In genomic region chr2:74516070-74516633, GRCh38 we compare ENCODE assay signal across 7 cellular contexts. TPM values are rescaled to one million over a fixed set of nuclear protein-coding genes. Genes with fewer than 3 reads are reported as not detected.
DNase-seq lines count a peak whose midpoint lies in the region; ATAC-seq lines count a peak whose summit lies in the region.

No MANE protein-coding gene starts in this region.

- intact Hi-C loops in activated CD4-positive, alpha-beta T cell treated with anti-CD3 and anti-CD28 coated beads, Interleukin-2, amount 10 ng/mL, durations not matched to agents 24 days and 14 days (cut with micrococcal nuclease): no loop called here

- ATAC-seq in GM21737 (IDR thresholded peaks at IDR 0.05; ENCODE audit: unreplicated experiment): peak; percentile 54

- peaks cover 9% of the 10 kb centered on the region for H3K36me3 Mint-ChIP-seq in activated CD4-positive, alpha-beta T cell treated with anti-CD3 and anti-CD28 coated beads, Interleukin-2, amount 10 ng/mL, durations not matched to agents 24 days and 14 days (ENCODE audit: low read depth)

- peak; percentile 93 for DNase-seq in activated CD4-positive, alpha-beta T cell treated with anti-CD3 and anti-CD28 coated beads, Interleukin-2, amount 10 ng/mL, durations not matched to agents 24 days and 14 days
- peak; percentile 71 for DNase-seq in dermis blood vessel endothelial cell
- DNase-seq in lung microvascular endothelial cell (ENCODE audit: low read depth in 2 of 2): peak; percentile 53 to 76
- peak; percentile 57 for DNase-seq in stimulated activated CD8-positive, alpha-beta memory T cell treated with anti-CD3 and anti-CD28 coated beads, Interleukin-12 subunit alpha, Interleukin-12 subunit beta, amount 100 ng/mL, for 4 hours (ENCODE audit: low read depth)
- no peak for DNase-seq in DMS 273 treated with DMSO at 0.1 percent for 48 hours (lab: John Stamatoyannopoulos, UW)
- DNase-seq in cerebellar nuclear complex (lab: John Stamatoyannopoulos, UW): no peak

- peaks cover 20% of the 10 kb centered on the region for H3K4me1 Mint-ChIP-seq in activated CD4-positive, alpha-beta T cell treated with anti-CD3 and anti-CD28 coated beads, Interleukin-2, amount 10 ng/mL, durations not matched to agents 24 days and 14 days

- H3K4me3 Mint-ChIP-seq in activated CD4-positive, alpha-beta T cell treated with anti-CD3 and anti-CD28 coated beads, Interleukin-2, amount 10 ng/mL, durations not matched to agents 24 days and 14 days: peak overlapping the region; percentile 79

- no peak overlapping the region for H3K27ac Mint-ChIP-seq in activated CD4-positive, alpha-beta T cell treated with anti-CD3 and anti-CD28 coated beads, Interleukin-2, amount 10 ng/mL, durations not matched to agents 24 days and 14 days

- H3K9me3 Mint-ChIP-seq in activated CD4-positive, alpha-beta T cell treated with anti-CD3 and anti-CD28 coated beads, Interleukin-2, amount 10 ng/mL, durations not matched to agents 24 days and 14 days: peaks cover 7% of the 10 kb centered on the region

- peaks cover 81% of the 10 kb centered on the region for H3K27me3 Mint-ChIP-seq in activated CD4-positive, alpha-beta T cell treated with anti-CD3 and anti-CD28 coated beads, Interleukin-2, amount 10 ng/mL, durations not matched to agents 24 days and 14 days

RNA-seq across cellular contexts. Expression of gene TLX2, which starts 1.9 kb away (rescaled TPM):
- total RNA-seq in activated CD4-positive, alpha-beta T cell treated with anti-CD3 and anti-CD28 coated beads, Interleukin-2, amount 10 ng/mL, durations not matched to agents 24 days and 14 days: 0.54 and 0.70 TPM in 2 replicates
- total RNA-seq in dermis blood vessel endothelial cell (0.17 TPM in 1 of 2 replicates, not detected in the other), lung microvascular endothelial cell (not detected in 2 replicates)

RNA-seq across cellular contexts. Expression of gene PCGF1, which starts 8.7 kb away (rescaled TPM):
- total RNA-seq in activated CD4-positive, alpha-beta T cell treated with anti-CD3 and anti-CD28 coated beads, Interleukin-2, amount 10 ng/mL, durations not matched to agents 24 days and 14 days: 43.3 and 45.8 TPM in 2 replicates
- total RNA-seq in dermis blood vessel endothelial cell (9.7 and 11.7 TPM in 2 replicates), lung microvascular endothelial cell (7.0 and 8.3 TPM in 2 replicates)

RNA-seq across cellular contexts. Expression of gene DQX1, which starts 9.9 kb away (rescaled TPM):
- 0.59 and 0.68 TPM in 2 replicates for total RNA-seq in activated CD4-positive, alpha-beta T cell treated with anti-CD3 and anti-CD28 coated beads, Interleukin-2, amount 10 ng/mL, durations not matched to agents 24 days and 14 days
- total RNA-seq in dermis blood vessel endothelial cell (not detected in 2 replicates), lung microvascular endothelial cell (not detected in 2 replicates)

RNA-seq across cellular contexts. Expression of gene AUP1, which starts 13.4 kb away (rescaled TPM):
- 170 and 173 TPM in 2 replicates for total RNA-seq in activated CD4-positive, alpha-beta T cell treated with anti-CD3 and anti-CD28 coated beads, Interleukin-2, amount 10 ng/mL, durations not matched to agents 24 days and 14 days
- total RNA-seq in dermis blood vessel endothelial cell (87.2 and 127 TPM in 2 replicates), lung microvascular endothelial cell (70.2 and 138 TPM in 2 replicates)

RNA-seq across cellular contexts. Expression of gene HTRA2, which starts 13.6 kb away (rescaled TPM):
- total RNA-seq in activated CD4-positive, alpha-beta T cell treated with anti-CD3 and anti-CD28 coated beads, Interleukin-2, amount 10 ng/mL, durations not matched to agents 24 days and 14 days: 49.6 and 56.4 TPM in 2 replicates
- total RNA-seq in dermis blood vessel endothelial cell: 50.9 and 51.8 TPM in 2 replicates
- total RNA-seq in lung microvascular endothelial cell: 35.3 and 38.1 TPM in 2 replicates

Comparison
In these comparisons a context has a peak if more than half of its experiments do, and no peak if none do; other contexts are left out.
1. DNase-seq: peak in activated CD4-positive, alpha-beta T cell treated with anti-CD3 and anti-CD28 coated beads, Interleukin-2, amount 10 ng/mL, durations not matched to agents 24 days and 14 days (single experiment), dermis blood vessel endothelial cell (single experiment), lung microvascular endothelial cell (2 of 2) and stimulated activated CD8-positive, alpha-beta memory T cell treated with anti-CD3 and anti-CD28 coated beads, Interleukin-12 subunit alpha, Interleukin-12 subunit beta, amount 100 ng/mL, for 4 hours (single experiment); none in DMS 273 treated with DMSO at 0.1 percent for 48 hours (single experiment) and cerebellar nuclear complex (0 of 2).